In genomic region chr3:194014756-194015155, GRCh38 we compare ENCODE assay signal across 15 cellular contexts.
"Had no signal": no experiment of that assay in that cellular context is flagged by ENCODE, and none has a peak within 500 bp of the region (broad histone marks: within the 10 kb centered on the region; RNA-seq: fewer than 3 reads in every experiment).

No MANE protein-coding gene starts in this region.

- DNase-seq: KBM-7, MM.1S, NCI-H1092 treated with DMSO at 0.1 percent for 48 hours, NCI-H1436, NCI-H1694, NCI-H187 treated with DMSO at 0.1 percent for 48 hours, NCI-H2029 treated with DMSO at 0.1 percent for 48 hours, NCI-H2227 treated with DMSO at 0.1 percent for 48 hours, NCI-H524 treated with DMSO at 0.1 percent for 48 hours, NCI-H69, NCI-H774, SHP77, T-helper 1 cell had no signal

- ATAC-seq: SK-N-SH treated with all-trans-retinoic acid at 6 μM for 48 hours had no signal

- H3K27ac ChIP-seq: RWPE1 had no signal
